In the genomic region with DNA sequence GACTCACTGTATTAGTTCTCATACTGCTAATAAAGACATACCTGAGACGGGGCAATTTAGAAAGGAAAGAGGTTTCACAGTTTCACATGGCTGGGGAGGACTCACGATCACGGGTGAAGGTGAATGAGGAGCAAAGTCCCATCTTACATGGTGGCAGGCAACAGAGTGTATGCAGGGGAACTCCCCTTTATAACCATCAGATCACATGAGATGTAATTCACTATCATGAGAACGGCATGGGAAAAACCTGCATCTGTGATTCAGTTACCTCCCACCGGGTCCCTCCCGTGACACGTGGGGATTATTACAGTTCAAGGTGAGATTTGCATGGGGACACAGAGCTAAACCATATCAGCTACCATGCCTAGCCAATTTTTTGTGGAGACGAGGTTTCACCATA, we compare ENCODE assay signal across 18 cellular contexts.
DNase-seq lines count a peak whose midpoint lies in the region; ATAC-seq and TF ChIP-seq lines count a peak whose summit lies in the region.
"Had no signal": no experiment of that assay in that cellular context is flagged by ENCODE, and none has a peak within 500 bp of the region (broad histone marks: within the 10 kb centered on the region; RNA-seq: fewer than 3 reads in every experiment).

No MANE protein-coding gene starts in this region.

- H3K27me3 Mint-ChIP-seq in Calu3 (ENCODE audit: unreplicated experiment) (no peaks in the 10 kb centered on the region), memory B cell (no peaks in the 10 kb centered on the region)
- H3K27me3 Mint-ChIP-seq in activated T-helper 1 cell treated with anti-CD3 and anti-CD28 coated beads, Interleukin-12 subunit alpha, Interleukin-12 subunit beta, Interleukin-2, Interleukin-4 antibody, amounts not matched to agents 30 ng/mL and 10 ng/mL and 1 ng/mL, durations not matched to agents 14 hours and 24 hours and 36 hours (ENCODE audit: insufficient read depth): peaks cover 29% of the 10 kb centered on the region

- H3K36me3 Mint-ChIP-seq in Calu3 (ENCODE audit: insufficient read depth, unreplicated experiment): peaks cover 26% of the 10 kb centered on the region
- H3K36me3 Mint-ChIP-seq in memory B cell: peaks cover 1% of the 10 kb centered on the region
- no peaks in the 10 kb centered on the region for H3K36me3 Mint-ChIP-seq in activated T-helper 1 cell treated with anti-CD3 and anti-CD28 coated beads, Interleukin-12 subunit alpha, Interleukin-12 subunit beta, Interleukin-2, Interleukin-4 antibody, amounts not matched to agents 30 ng/mL and 10 ng/mL and 1 ng/mL, durations not matched to agents 14 hours and 24 hours and 36 hours (ENCODE audit: low read depth)
- H3K36me3 Mint-ChIP-seq: CD8-positive, alpha-beta T cell; T-cell had no signal

- peak overlapping the region; percentile 34 for H3K4me3 ChIP-seq in LNCaP clone FGC (ENCODE audit: low read depth, low read length)
- H3K4me3 ChIP-seq: uterus had no signal

- BruUV-seq in Calu3 (replicated peaks; lab: Mats Ljungman, UMichigan): no TSS peak

- intact Hi-C loops in Calu3 (cut with micrococcal nuclease; ENCODE audit: unreplicated experiment): no loop called here
- intact Hi-C loops in activated T-helper 1 cell treated with anti-CD3 and anti-CD28 coated beads, Interleukin-12 subunit alpha, Interleukin-12 subunit beta, Interleukin-2, Interleukin-4 antibody, amounts not matched to agents 30 ng/mL and 10 ng/mL and 1 ng/mL, durations not matched to agents 14 hours and 24 hours and 36 hours (cut with micrococcal nuclease): no loop called here

- H3K27ac Mint-ChIP-seq in Calu3 (ENCODE audit: unreplicated experiment) (peak overlapping the region; percentile 57), memory B cell (peak overlapping the region; percentile 63)
- no peak overlapping the region for H3K27ac Mint-ChIP-seq in activated T-helper 1 cell treated with anti-CD3 and anti-CD28 coated beads, Interleukin-12 subunit alpha, Interleukin-12 subunit beta, Interleukin-2, Interleukin-4 antibody, amounts not matched to agents 30 ng/mL and 10 ng/mL and 1 ng/mL, durations not matched to agents 14 hours and 24 hours and 36 hours
- H3K27ac Mint-ChIP-seq: CD8-positive, alpha-beta T cell; T-cell had no signal

- H3K9me3 Mint-ChIP-seq in Calu3 (ENCODE audit: low read depth, unreplicated experiment): no peaks in the 10 kb centered on the region
- H3K9me3 Mint-ChIP-seq in memory B cell: peaks cover 1% of the 10 kb centered on the region
- H3K9me3 Mint-ChIP-seq in activated T-helper 1 cell treated with anti-CD3 and anti-CD28 coated beads, Interleukin-12 subunit alpha, Interleukin-12 subunit beta, Interleukin-2, Interleukin-4 antibody, amounts not matched to agents 30 ng/mL and 10 ng/mL and 1 ng/mL, durations not matched to agents 14 hours and 24 hours and 36 hours: no peaks in the 10 kb centered on the region
- H3K9me3 Mint-ChIP-seq: CD8-positive, alpha-beta T cell; H9; T-cell had no signal

- DNase-seq in Calu3 (no peak), LNCaP clone FGC (ENCODE audit: low read depth) (no peak), memory B cell (ENCODE audit: low spot score in 2 of 2) (peak in 1 of 2 donors; percentile 44), epidermal melanocyte (ENCODE audit: insufficient read length, low spot score) (no peak), SK-N-DZ (ENCODE audit: low spot score) (no peak), HPDE6-E6E7 (ENCODE audit: extremely low spot score) (no peak)
- no peak for DNase-seq in activated T-helper 1 cell treated with anti-CD3 and anti-CD28 coated beads, Interleukin-12 subunit alpha, Interleukin-12 subunit beta, Interleukin-2, Interleukin-4 antibody, amounts not matched to agents 30 ng/mL and 10 ng/mL and 1 ng/mL, durations not matched to agents 14 hours and 24 hours and 36 hours (ENCODE audit: low spot score)
- DNase-seq: activated CD8-positive, alpha-beta memory T cell treated with anti-CD3 and anti-CD28 coated beads for 24 hours; CD8-positive, alpha-beta T cell; H9; midbrain; MV-4-11; NCI-H2081; stimulated activated CD4-positive, alpha-beta T cell treated with anti-CD3 and anti-CD28 coated beads, Interleukin-15, amount 100 ng/mL, for 24 hours; T-cell; uterus had no signal

- no peak for TF ChIP-seq CTCF in Calu3 (IDR thresholded peaks at IDR 0.05; ENCODE audit: unreplicated experiment)
- no peak for TF ChIP-seq CTCF in LNCaP clone FGC (IDR thresholded peaks at IDR 0.05; ENCODE audit: control insufficient read depth, extremely low read depth, insufficient read depth)

- ATAC-seq in GM19043 (IDR thresholded peaks at IDR 0.05; ENCODE audit: low read depth, unreplicated experiment) (peak; percentile 45), memory B cell (ENCODE audit: low read depth) (peak; percentile 93)
- ATAC-seq: CD8-positive, alpha-beta T cell; Right ventricle myocardium inferior; T-cell had no signal

- H3K4me1 Mint-ChIP-seq in Calu3 (ENCODE audit: low read depth, unreplicated experiment) (peaks cover 92% of the 10 kb centered on the region), memory B cell (peaks cover 29% of the 10 kb centered on the region)
- peaks cover 15% of the 10 kb centered on the region for H3K4me1 Mint-ChIP-seq in activated T-helper 1 cell treated with anti-CD3 and anti-CD28 coated beads, Interleukin-12 subunit alpha, Interleukin-12 subunit beta, Interleukin-2, Interleukin-4 antibody, amounts not matched to agents 30 ng/mL and 10 ng/mL and 1 ng/mL, durations not matched to agents 14 hours and 24 hours and 36 hours (ENCODE audit: low read depth)

- H3K4me3 Mint-ChIP-seq in Calu3 (ENCODE audit: low read depth, unreplicated experiment) (peak overlapping the region; percentile 9), memory B cell (peak overlapping the region; percentile 8)
- no peak overlapping the region for H3K4me3 Mint-ChIP-seq in activated T-helper 1 cell treated with anti-CD3 and anti-CD28 coated beads, Interleukin-12 subunit alpha, Interleukin-12 subunit beta, Interleukin-2, Interleukin-4 antibody, amounts not matched to agents 30 ng/mL and 10 ng/mL and 1 ng/mL, durations not matched to agents 14 hours and 24 hours and 36 hours
- H3K4me3 Mint-ChIP-seq: CD8-positive, alpha-beta T cell; H9; T-cell had no signal

- CTCF ChIA-PET in Calu3 (lab: Charles Lee): interaction anchor here (1.0 kb wide), 1 partner anchor 13 kb away, joined by 3 read pairs; no protein-coding TSS in a partner anchor
